ENCODE assay signal across 8 cellular contexts in the genomic region with DNA sequence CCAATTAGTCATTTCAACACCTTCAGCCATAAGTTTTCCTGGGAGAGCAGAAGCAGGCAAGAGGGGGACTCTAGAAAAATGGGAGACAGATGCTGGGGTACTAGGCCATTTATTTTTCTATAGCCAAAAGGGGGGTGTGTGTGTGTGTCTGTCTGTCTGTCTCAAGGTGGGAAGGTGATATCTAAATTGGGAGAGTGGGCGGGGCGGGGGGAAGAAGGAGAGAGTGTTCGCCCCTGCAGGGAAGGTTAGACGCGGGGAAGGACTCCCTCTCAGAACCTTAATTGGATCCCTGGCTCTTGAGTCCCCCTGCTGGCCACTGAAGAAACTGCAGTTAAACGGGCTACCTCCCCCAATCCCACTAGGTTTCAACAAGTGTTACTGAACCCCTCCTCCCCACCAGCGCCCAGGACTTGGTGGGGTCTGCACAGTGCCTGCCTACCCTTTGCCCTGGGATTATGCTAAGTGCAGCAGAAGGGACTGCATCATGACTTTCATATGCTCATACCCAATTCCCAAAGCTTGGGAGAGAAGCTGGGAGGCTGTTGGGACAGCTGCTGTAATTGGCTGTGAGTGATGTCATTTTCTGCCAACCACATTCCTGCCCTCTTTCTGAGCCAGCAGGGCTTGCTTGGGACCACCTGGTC. TPM values are rescaled to one million over a fixed set of nuclear protein-coding genes. Genes with fewer than 3 reads are reported as not detected.
DNase-seq lines count a peak whose midpoint lies in the region; ATAC-seq and TF ChIP-seq lines count a peak whose summit lies in the region.

No MANE protein-coding gene starts in this region.

- 0 out of 2 replicates have a peak, but pooled peaks cover 5% of the 10 kb centered on the region for H4K20me1 ChIP-seq in Karpas-422 (ENCODE audit: insufficient read depth, low read depth, low read length)

- no peak overlapping the region for H3K27ac ChIP-seq in Karpas-422 (ENCODE audit: low read length)
- H3K27ac ChIP-seq in upper lobe of right lung = no peak overlapping the region

- no peaks in the 10 kb centered on the region for H3K9me2 ChIP-seq in Karpas-422 (replicated peaks; ENCODE audit: insufficient read depth, low read length)

- H3K4me3 ChIP-seq in Karpas-422 (ENCODE audit: low read length) (no peak overlapping the region), upper lobe of right lung (no peak overlapping the region)

- no peak overlapping the region for H3K9ac ChIP-seq in Karpas-422 (ENCODE audit: low read length)

- H3K4me1 ChIP-seq in Karpas-422 (ENCODE audit: low read length) (no peaks in the 10 kb centered on the region), upper lobe of right lung (no peaks in the 10 kb centered on the region)

- H3K9me3 ChIP-seq in Karpas-422 (ENCODE audit: low read length) (no peaks in the 10 kb centered on the region), upper lobe of right lung (no peaks in the 10 kb centered on the region)

- TF ChIP-seq CTCF in upper lobe of right lung (IDR thresholded peaks at IDR 0.05) = peak; percentile 94

- ATAC-seq in upper lobe of right lung = peak; percentile 80
- ATAC-seq in GM18502 (IDR thresholded peaks at IDR 0.05; ENCODE audit: poor library complexity, unreplicated experiment) = no peak

- intact Hi-C loops in upper lobe of right lung (cut with DNase I) = loop anchor here (10.0 kb wide), 2 partner anchors 127 to 167 kb away; no protein-coding TSS in a partner anchor

- no peaks in the 10 kb centered on the region for H3K27me3 ChIP-seq in Karpas-422 (ENCODE audit: low read length)
- H3K27me3 ChIP-seq in upper lobe of right lung = no peaks in the 10 kb centered on the region

- H3K36me3 ChIP-seq in Karpas-422 (ENCODE audit: insufficient read depth, low read length) (no peaks in the 10 kb centered on the region), upper lobe of right lung (peaks cover 33% of the 10 kb centered on the region)

- H3K79me2 ChIP-seq in Karpas-422 (ENCODE audit: low read length) = no peaks in the 10 kb centered on the region

- H2AFZ ChIP-seq in Karpas-422 (ENCODE audit: low read length) = no peak overlapping the region

- no peak overlapping the region for H3K4me2 ChIP-seq in Karpas-422 (ENCODE audit: low read depth, low read length, poor library complexity, severe bottlenecking)

- DNase-seq in DMS53 treated with DMSO at 0.1 percent for 48 hours (lab: John Stamatoyannopoulos, UW; ENCODE audit: unreplicated experiment) = peak; percentile 50
- DNase-seq in Karpas-422 = peak; percentile 92
- DNase-seq in SK-N-DZ (ENCODE audit: low spot score) = peak; percentile 67
- DNase-seq in activated gamma-delta T cell treated with anti-CD3 and anti-CD28 coated beads, Interleukin-2, amount 50 U/mL, for 16 hours (ENCODE audit: low read depth) = peak; percentile 72
- peak; percentile 85 for DNase-seq in germinal center (ENCODE audit: low spot score)
- peak; percentile 75 for DNase-seq in pons (ENCODE audit: low spot score)
- DNase-seq in upper lobe of right lung = peak; percentile 78

RNA-seq across cellular contexts. Expression of gene FOXP4, which starts 45.8 kb away (rescaled TPM):
- total RNA-seq in Karpas-422 (2014; rRNA removed; shearing (Covaris generic); ENCODE audit: low replicate concordance) = 3.6 and 5.0 TPM in 2 replicates
- polyA plus RNA-seq in SK-N-DZ (2014; cell fraction: cytosol; rRNA removed) = 5.3 and 8.4 TPM in 2 replicates
- polyA plus RNA-seq in SK-N-DZ (2014; cell fraction: nucleus; rRNA removed) = 2.2 and 3.9 TPM in 2 replicates
- total RNA-seq in upper lobe of right lung = 29.9 TPM

RNA-seq across cellular contexts. Expression of gene MDFI, which starts 46.3 kb away (rescaled TPM):
- not detected in 2 replicates for total RNA-seq in Karpas-422 (2014; rRNA removed; shearing (Covaris generic); ENCODE audit: low replicate concordance)
- polyA plus RNA-seq in SK-N-DZ (2014; cell fraction: cytosol; rRNA removed) = 1.7 and 2.3 TPM in 2 replicates
- polyA plus RNA-seq in SK-N-DZ (2014; cell fraction: nucleus; rRNA removed) = 3.1 and 5.5 TPM in 2 replicates
- 11.0 TPM for total RNA-seq in upper lobe of right lung

Comparison
In these comparisons a context has a peak if more than half of its experiments do, and no peak if none do; other contexts are left out.
1. RNA of gene MDFI, which starts 46.3 kb away (total RNA-seq): 11.0 TPM in upper lobe of right lung (single experiment); not detected in Karpas-422; every median in the first group is over 10 times any median in the second.
2. Peak in every context shown above with its lines, with median percentiles within 50 percentile points of each other: DNase-seq.